22 cellular contexts compared by ENCODE assay signal in the genomic region with DNA sequence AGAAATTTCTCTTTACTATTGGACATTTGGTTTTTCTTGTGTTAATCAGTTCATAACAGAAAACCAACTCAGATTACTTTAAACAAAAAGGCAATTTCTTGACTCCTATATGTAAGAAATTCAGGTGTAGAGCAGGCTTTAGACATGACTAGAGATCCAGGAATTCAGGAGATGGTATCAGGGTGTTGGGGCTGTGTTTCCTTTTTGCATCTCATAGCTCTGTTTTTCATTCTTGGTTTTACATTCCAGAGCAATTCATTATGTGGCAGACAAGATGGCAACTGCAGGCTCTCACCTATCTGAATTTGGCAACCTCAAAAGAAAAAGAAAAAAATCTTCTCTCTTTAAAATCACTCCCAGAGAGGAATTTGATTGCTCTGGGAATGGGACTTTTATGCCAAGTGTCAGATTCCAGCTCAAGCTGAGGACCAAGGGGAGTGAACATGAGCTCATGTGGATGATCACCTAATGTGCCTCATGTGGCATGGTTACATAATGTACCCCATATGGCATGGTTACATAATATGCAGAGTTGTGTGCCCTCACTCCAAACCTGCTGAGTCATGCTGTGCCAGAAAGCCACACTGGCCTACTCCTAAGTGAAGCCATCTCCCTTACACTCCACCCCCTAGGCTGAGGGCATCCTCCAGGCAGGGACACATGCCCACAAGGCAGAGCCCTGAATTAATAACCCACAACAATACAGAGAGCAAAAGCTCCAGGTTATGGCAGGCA.
DNase-seq lines count a peak whose midpoint lies in the region; ATAC-seq, FAIRE-seq and TF ChIP-seq lines count a peak whose summit lies in the region.
"Had no signal": no experiment of that assay in that cellular context is flagged by ENCODE, and none has a peak within 500 bp of the region (broad histone marks: within the 10 kb centered on the region; RNA-seq: fewer than 3 reads in every experiment).

No MANE protein-coding gene starts in this region.

- no TSS peak for BruUV-seq in PC-3 (replicated peaks; lab: Mats Ljungman, UMichigan)

- no peaks in the 10 kb centered on the region for H3F3A ChIP-seq in PC-3 (ENCODE audit: low read length, unreplicated experiment)

- H3K4me1 ChIP-seq in PC-3 (ENCODE audit: insufficient read depth, low read length) = peaks cover 7% of the 10 kb centered on the region
- H3K4me1 ChIP-seq: ascending aorta, heart left ventricle had no signal

- TF ChIP-seq CTCF in PC-3 (conservative IDR thresholded peaks at IDR 0.05; ENCODE audit: low read depth, low read length) = no peak
- TF ChIP-seq CTCF in brain microvascular endothelial cell (IDR thresholded peaks at IDR 0.05; ENCODE audit: low read depth, low read length, missing control alignments) = no peak

- H4K20me1 ChIP-seq in PC-3 (ENCODE audit: low read length) = no peaks in the 10 kb centered on the region

- H3K9me3 Mint-ChIP-seq in activated T-cell treated with anti-CD3 and anti-CD28 coated beads, Interleukin-2, amount 50 U/mL, for 24 hours = peaks cover 7% of the 10 kb centered on the region
- H3K9me3 Mint-ChIP-seq: type B pancreatic cell had no signal

- ATAC-seq in PC-3 = no peak
- no peak for ATAC-seq in HG03442 (IDR thresholded peaks at IDR 0.05; ENCODE audit: unreplicated experiment)
- ATAC-seq: activated CD8-positive, alpha-beta memory T cell treated with anti-CD3 and anti-CD28 coated beads, Interleukin-2, amount 10 ng/mL, durations not matched to agents 7 days and 5 days; heart left ventricle; T-cell had no signal

- peak; percentile 11 for DNase-seq in A172 (ENCODE audit: low spot score)
- DNase-seq in GM19239 (ENCODE audit: insufficient read length, low spot score) = no peak
- DNase-seq in PC-3 = peak; percentile 30
- DNase-seq in glomerular visceral epithelial cell (ENCODE audit: extremely low spot score) = peak; percentile 53
- DNase-seq in activated T-cell treated with anti-CD3 and anti-CD28 coated beads, Interleukin-2, amount 50 U/mL, for 24 hours = no peak
- DNase-seq in brain microvascular endothelial cell = no peak
- no peak for DNase-seq in SKM-1 treated with dmso at 0.1 percent for 144 hours (lab: John Stamatoyannopoulos, UW; ENCODE audit: unreplicated experiment)
- DNase-seq: activated CD8-positive, alpha-beta memory T cell treated with anti-CD3 and anti-CD28 coated beads, Interleukin-2, amount 10 ng/mL, durations not matched to agents 7 days and 5 days; activated gamma-delta T cell; COR-L47; erythroblast; heart left ventricle; Karpas-422; NCI-H1930; NCI-H774; T-cell had no signal

- H3K4me2 ChIP-seq in PC-3 (ENCODE audit: low read length) = no peak overlapping the region
- H3K4me2 ChIP-seq: smooth muscle cell had no signal

- no peaks in the 10 kb centered on the region for H3K27me3 Mint-ChIP-seq in activated T-cell treated with anti-CD3 and anti-CD28 coated beads, Interleukin-2, amount 50 U/mL, for 24 hours
- H3K27me3 Mint-ChIP-seq: activated CD8-positive, alpha-beta memory T cell treated with anti-CD3 and anti-CD28 coated beads, Interleukin-2, amount 10 ng/mL, durations not matched to agents 7 days and 5 days; T-cell; type B pancreatic cell had no signal

- H3K27ac Mint-ChIP-seq in activated T-cell treated with anti-CD3 and anti-CD28 coated beads, Interleukin-2, amount 50 U/mL, for 24 hours = no peak overlapping the region
- H3K27ac Mint-ChIP-seq: activated CD8-positive, alpha-beta memory T cell treated with anti-CD3 and anti-CD28 coated beads, Interleukin-2, amount 10 ng/mL, durations not matched to agents 7 days and 5 days; T-cell; type B pancreatic cell had no signal

- H3K36me3 ChIP-seq in PC-3 (ENCODE audit: low read depth, low read length) = no peaks in the 10 kb centered on the region
- H3K36me3 ChIP-seq in brain microvascular endothelial cell (replicated peaks) = no peaks in the 10 kb centered on the region
- H3K36me3 ChIP-seq: ascending aorta, heart left ventricle had no signal

- no peak overlapping the region for H2AFZ ChIP-seq in PC-3 (ENCODE audit: low read length)

- no peaks in the 10 kb centered on the region for H3K9me2 ChIP-seq in PC-3 (replicated peaks; ENCODE audit: low read length)

- no peaks in the 10 kb centered on the region for H3K9me3 ChIP-seq in PC-3 (ENCODE audit: low read length)
- H3K9me3 ChIP-seq: ascending aorta had no signal

- peak; percentile 11 for FAIRE-seq in GM19239 (lab: Jason Lieb, UNC)

- no peaks in the 10 kb centered on the region for H3K4me1 Mint-ChIP-seq in activated T-cell treated with anti-CD3 and anti-CD28 coated beads, Interleukin-2, amount 50 U/mL, for 24 hours (ENCODE audit: low read depth)
- H3K4me1 Mint-ChIP-seq: T-cell had no signal

- no peak overlapping the region for H3K4me3 Mint-ChIP-seq in activated T-cell treated with anti-CD3 and anti-CD28 coated beads, Interleukin-2, amount 50 U/mL, for 24 hours
- H3K4me3 Mint-ChIP-seq: activated CD8-positive, alpha-beta memory T cell treated with anti-CD3 and anti-CD28 coated beads, Interleukin-2, amount 10 ng/mL, durations not matched to agents 7 days and 5 days; T-cell; type B pancreatic cell had no signal

- H3K4me3 ChIP-seq in PC-3 (ENCODE audit: low read length) = no peak overlapping the region
- H3K4me3 ChIP-seq in brain microvascular endothelial cell (ENCODE audit: low read depth, low read length) = no peak overlapping the region
- H3K4me3 ChIP-seq: ascending aorta, coronary artery, heart left ventricle, smooth muscle cell had no signal

- POLR2A ChIA-PET in PC-3 (lab: Charles Lee; ENCODE audit: unreplicated experiment) = no interaction called here

- intact Hi-C loops in PC-3 (cut with micrococcal nuclease) = no loop called here

- in situ Hi-C loops in brain microvascular endothelial cell (cut with HindIII; ENCODE audit: low pct_ligation_motif_present, low sequenced_read_pairs) = no loop called here

- CTCF ChIA-PET in PC-3 (lab: Charles Lee) = no interaction called here

- no peaks in the 10 kb centered on the region for H3K36me3 Mint-ChIP-seq in activated T-cell treated with anti-CD3 and anti-CD28 coated beads, Interleukin-2, amount 50 U/mL, for 24 hours (ENCODE audit: low read depth)
- H3K36me3 Mint-ChIP-seq: activated CD8-positive, alpha-beta memory T cell treated with anti-CD3 and anti-CD28 coated beads, Interleukin-2, amount 10 ng/mL, durations not matched to agents 7 days and 5 days; T-cell; type B pancreatic cell had no signal

- no peaks in the 10 kb centered on the region for H3K79me2 ChIP-seq in PC-3 (ENCODE audit: low read length)

- no peak overlapping the region for H3K9ac ChIP-seq in PC-3 (ENCODE audit: low read length)

- H3K27me3 ChIP-seq in PC-3 (ENCODE audit: low read length) (no peaks in the 10 kb centered on the region), brain microvascular endothelial cell (replicated peaks) (no peaks in the 10 kb centered on the region)
- H3K27me3 ChIP-seq: ascending aorta, heart left ventricle had no signal

- H3K27ac ChIP-seq in PC-3 (ENCODE audit: low read length) (no peak overlapping the region), brain microvascular endothelial cell (no peak overlapping the region)
- H3K27ac ChIP-seq: ascending aorta, coronary artery, heart left ventricle, RWPE1 had no signal

Comparison
In these comparisons a context has a peak if more than half of its experiments do, and no peak if none do; other contexts are left out.
1. DNase-seq: peak in A172 (single experiment), PC-3 (single experiment) and glomerular visceral epithelial cell (single experiment); none in GM19239 (single experiment), activated T-cell treated with anti-CD3 and anti-CD28 coated beads, Interleukin-2, amount 50 U/mL, for 24 hours (single experiment), brain microvascular endothelial cell (single experiment) and SKM-1 treated with dmso at 0.1 percent for 144 hours (single experiment).